Comparison of ENCODE assay signal across 8 cellular contexts in genomic region chr16:30067584-30067916, GRCh38. TPM values are rescaled to one million over a fixed set of nuclear protein-coding genes. Genes with fewer than 3 reads are reported as not detected.
DNase-seq lines count a peak whose midpoint lies in the region; ATAC-seq, FAIRE-seq and TF ChIP-seq lines count a peak whose summit lies in the region.

No MANE protein-coding gene starts in this region.

- H3K36me3 ChIP-seq in DND-41 (ENCODE audit: insufficient read depth, low read length) (peaks cover 69% of the 10 kb centered on the region), endothelial cell of umbilical vein (ENCODE audit: control insufficient read depth in 2 of 2, extremely low read depth in 1 of 2, insufficient read depth in 2 of 2, low read length in 2 of 2) (peaks cover 24 to 42% of the 10 kb centered on the region in 2 experiments), prostate gland (peaks cover 14 to 24% of the 10 kb centered on the region in 2 donors)

- FAIRE-seq in endothelial cell of umbilical vein (lab: Jason Lieb, UNC): peak; percentile 21

- DNase-seq in DND-41 (no peak), RWPE1 (ENCODE audit: low spot score) (no peak), endothelial cell of umbilical vein (ENCODE audit: low read depth, low spot score) (no peak), prostate gland (ENCODE audit: low spot score) (no peak), HCEC 1CT (no peak), MV-4-11 (lab: John Stamatoyannopoulos, UW) (no peak)
- no peak for DNase-seq in NK-92 treated with Interleukin-12 subunit alpha and Interleukin-12 subunit beta, amount 100 ng/mL, for 24 hours (lab: John Stamatoyannopoulos, UW)

- H4K20me1 ChIP-seq in DND-41 (ENCODE audit: insufficient read depth, low read length) (peaks cover 47% of the 10 kb centered on the region), endothelial cell of umbilical vein (replicated peaks; ENCODE audit: control insufficient read depth, extremely low read depth, insufficient read depth, low read length) (no peaks in the 10 kb centered on the region)

- dilution Hi-C loops in endothelial cell of umbilical vein (cut with MboI; ENCODE audit: extremely low pct_ligation_motif_present, low sequenced_read_pairs): no loop called here

- peak overlapping the region; percentile 83; the same call in 1 of the 2 replicates for H3K27ac ChIP-seq in DND-41 (ENCODE audit: low read length)
- H3K27ac ChIP-seq in RWPE1: peak overlapping the region; percentile 99
- no peak overlapping the region for H3K27ac ChIP-seq in endothelial cell of umbilical vein (ENCODE audit: insufficient read depth, low read depth, low read length)
- H3K27ac ChIP-seq in prostate gland: peak overlapping the region in 1 of 2 donors; percentile 97

- H3K4me2 ChIP-seq in DND-41 (ENCODE audit: insufficient read depth, low read length) (peak overlapping the region; percentile 93), endothelial cell of umbilical vein (ENCODE audit: insufficient read depth, low read length) (peak overlapping the region; percentile 91)

- CTCF ChIA-PET in RWPE1 (lab: Yijun Ruan, JAX) (interaction anchor here (0.7 kb wide), 1 partner anchor 13 kb away, joined by 3 read pairs; no protein-coding TSS in a partner anchor), endothelial cell of umbilical vein (lab: Charles Lee) (interaction anchor here (1.1 to 3.7 kb wide), 4 partner anchors 12 to 44 kb away, joined by 3 to 15 read pairs (median 8); partner anchors contain the start of gene TBX6)

- H3K79me2 ChIP-seq in DND-41 (ENCODE audit: insufficient read depth, low read length) (peaks cover 66% of the 10 kb centered on the region), endothelial cell of umbilical vein (ENCODE audit: control insufficient read depth, insufficient read depth, low read length) (peaks cover 46% of the 10 kb centered on the region)

- WGBS in prostate gland: 51% methylated on average over 6 of the region's 6 CpGs

- H2AFZ ChIP-seq in DND-41 (ENCODE audit: low read depth, low read length) (no peak overlapping the region), endothelial cell of umbilical vein (ENCODE audit: low read depth, low read length) (no peak overlapping the region)

- no peaks in the 10 kb centered on the region for H3K27me3 ChIP-seq in DND-41 (ENCODE audit: insufficient read depth, low read length, poor library complexity)
- H3K27me3 ChIP-seq in endothelial cell of umbilical vein (ENCODE audit: control insufficient read depth in 2 of 2, insufficient read depth in 2 of 2, low read length in 2 of 2): no peaks in the 10 kb centered on the region
- no peaks in the 10 kb centered on the region for H3K27me3 ChIP-seq in prostate gland (replicated peaks; ENCODE audit: insufficient read depth)

- peak overlapping the region; percentile 94 for H3K9ac ChIP-seq in DND-41 (ENCODE audit: low read depth, low read length)
- H3K9ac ChIP-seq in endothelial cell of umbilical vein (replicated peaks; ENCODE audit: extremely low read depth, insufficient read depth, low read length): no peak overlapping the region

- POLR2A ChIA-PET in RWPE1 (lab: Yijun Ruan, JAX; ENCODE audit: low non-redundant PET): interaction anchor here (2.0 kb wide), 1 partner anchor 14 kb away, joined by 8 read pairs; a partner anchor contains a TSS
- POLR2A ChIA-PET in endothelial cell of umbilical vein (lab: Charles Lee): no interaction called here

- BruUV-seq in endothelial cell of umbilical vein (replicated peaks; lab: Mats Ljungman, UMichigan): no TSS peak

- TF ChIP-seq POLR2A in endothelial cell of umbilical vein (IDR thresholded peaks at IDR 0.05; ENCODE audit: low read depth, low read length) (no peak), prostate gland (IDR thresholded peaks at IDR 0.05) (no peak)

- peaks cover 49% of the 10 kb centered on the region for H3K4me1 ChIP-seq in DND-41 (ENCODE audit: insufficient read depth, low read length)
- H3K4me1 ChIP-seq in endothelial cell of umbilical vein (ENCODE audit: control insufficient read depth, extremely low read depth, insufficient read depth, low read length): peaks cover 29% of the 10 kb centered on the region
- peaks cover 37% of the 10 kb centered on the region for H3K4me1 ChIP-seq in prostate gland (replicated peaks)

- intact Hi-C loops in endothelial cell of umbilical vein (cut with micrococcal nuclease): no loop called here
- intact Hi-C loops in prostate gland (cut with DNase I): loop anchor here (5.0 to 10.0 kb wide), 2 partner anchors 55 to 587 kb away; partner anchors contain the start of genes FBRS, MAPK3 and PRR14

- TF ChIP-seq CTCF in DND-41 (IDR thresholded peaks at IDR 0.05; ENCODE audit: borderline replicate concordance, extremely low read depth, low read length, poor library complexity, severe bottlenecking) (no peak), RWPE1 (conservative IDR thresholded peaks at IDR 0.05; ENCODE audit: low read depth) (no peak), endothelial cell of umbilical vein (IDR thresholded peaks at IDR 0.05; ENCODE audit: extremely low read depth in 1 of 2, insufficient read depth in 1 of 2, low read depth in 1 of 2, low read length in 2 of 2) (no peak), prostate gland (IDR thresholded peaks at IDR 0.05) (no peak)

- no peaks in the 10 kb centered on the region for H3K9me1 ChIP-seq in endothelial cell of umbilical vein (replicated peaks; ENCODE audit: control insufficient read depth, extremely low read depth, insufficient read depth, low read length)

- H3K4me3 ChIP-seq in DND-41 (ENCODE audit: low read depth in 1 of 2, low read length in 2 of 2) (peak overlapping the region in 1 of 2 experiments; percentile 89; a peak in 2 of 4 replicates), endothelial cell of umbilical vein (replicated peaks in 1 of 3; ENCODE audit: insufficient read depth in 1 of 3, low read depth in 1 of 3, low read length in 3 of 3) (peak overlapping the region in 2 of 3 experiments; percentile 7 to 95), prostate gland (peak overlapping the region; percentile 86 to 98)

- H3K9me3 ChIP-seq in DND-41 (ENCODE audit: insufficient read depth, low read length, severe bottlenecking) (no peaks in the 10 kb centered on the region), endothelial cell of umbilical vein (replicated peaks; ENCODE audit: control insufficient read depth, insufficient read depth, low read length) (no peaks in the 10 kb centered on the region), prostate gland (no peaks in the 10 kb centered on the region)

- ATAC-seq in DND-41 (ENCODE audit: insufficient read depth, low read depth) (no peak), GM21381 (IDR thresholded peaks at IDR 0.05; ENCODE audit: unreplicated experiment) (no peak)

RNA-seq across cellular contexts. Expression of gene ALDOA, which starts 2.0 kb away (rescaled TPM):
- total RNA-seq in endothelial cell of umbilical vein (1,029 and 1,114 TPM in 2 replicates), prostate gland (100 to 1,000 TPM; 884 to 943 TPM)
- polyA plus RNA-seq in endothelial cell of umbilical vein: 871 and 972 TPM in 2 replicates
- 870 and 886 TPM in 2 replicates for polyA plus RNA-seq in endothelial cell of umbilical vein (2011; cell fraction: cytosol; rRNA removed)
- 402 and 418 TPM in 2 replicates for polyA plus RNA-seq in endothelial cell of umbilical vein (2011; cell fraction: nucleus; rRNA removed)
- polyA plus RNA-seq in endothelial cell of umbilical vein (2012): 1,061 and 1,110 TPM in 2 replicates
- polyA minus RNA-seq in endothelial cell of umbilical vein: 655 and 717 TPM in 2 replicates
- 1,084 TPM for polyA minus RNA-seq in endothelial cell of umbilical vein (2011; cell fraction: cytosol; rRNA and poly(A)+ RNA removed)
- 126 and 162 TPM in 2 replicates for polyA minus RNA-seq in endothelial cell of umbilical vein (2011; cell fraction: nucleus; rRNA and poly(A)+ RNA removed)

RNA-seq across cellular contexts. Expression of gene PPP4C, which starts 8.2 kb away (rescaled TPM):
- 159 and 167 TPM in 2 replicates for total RNA-seq in endothelial cell of umbilical vein
- polyA plus RNA-seq in endothelial cell of umbilical vein: 327 and 378 TPM in 2 replicates
- 216 and 234 TPM in 2 replicates for polyA plus RNA-seq in endothelial cell of umbilical vein (2011; cell fraction: cytosol; rRNA removed)
- polyA plus RNA-seq in endothelial cell of umbilical vein (2011; cell fraction: nucleus; rRNA removed): 169 and 186 TPM in 2 replicates
- 153 and 194 TPM in 2 replicates for polyA plus RNA-seq in endothelial cell of umbilical vein (2012)
- 356 and 398 TPM in 2 replicates for polyA minus RNA-seq in endothelial cell of umbilical vein
- polyA minus RNA-seq in endothelial cell of umbilical vein (2011; cell fraction: cytosol; rRNA and poly(A)+ RNA removed): 130 TPM
- polyA minus RNA-seq in endothelial cell of umbilical vein (2011; cell fraction: nucleus; rRNA and poly(A)+ RNA removed): 42.2 and 48.6 TPM in 2 replicates
- 10 to 100 TPM; 67.8 to 85.4 TPM for total RNA-seq in prostate gland

RNA-seq across cellular contexts. Expression of gene TBX6, which starts 24.2 kb away (rescaled TPM):
- total RNA-seq in endothelial cell of umbilical vein (0.42 and 0.60 TPM in 2 replicates), prostate gland (1 to 10 TPM; 1.5 to 2.5 TPM)
- polyA plus RNA-seq in endothelial cell of umbilical vein: 0.30 and 0.40 TPM in 2 replicates
- polyA plus RNA-seq in endothelial cell of umbilical vein (2011; cell fraction: cytosol; rRNA removed): 0.05 and 0.13 TPM in 2 replicates
- polyA plus RNA-seq in endothelial cell of umbilical vein (2011; cell fraction: nucleus; rRNA removed): 0.41 and 0.42 TPM in 2 replicates
- 0.16 and 0.23 TPM in 2 replicates for polyA plus RNA-seq in endothelial cell of umbilical vein (2012)
- polyA minus RNA-seq in endothelial cell of umbilical vein: not detected in 2 replicates
- polyA minus RNA-seq in endothelial cell of umbilical vein (2011; cell fraction: cytosol; rRNA and poly(A)+ RNA removed): not detected
- polyA minus RNA-seq in endothelial cell of umbilical vein (2011; cell fraction: nucleus; rRNA and poly(A)+ RNA removed): 0.43 TPM in 1 of 2 replicates, not detected in the other

RNA-seq across cellular contexts. Expression of gene YPEL3, which starts 28.5 kb away (rescaled TPM):
- total RNA-seq in endothelial cell of umbilical vein: 46.1 and 47.6 TPM in 2 replicates
- polyA plus RNA-seq in endothelial cell of umbilical vein: 78.0 and 89.7 TPM in 2 replicates
- polyA plus RNA-seq in endothelial cell of umbilical vein (2011; cell fraction: cytosol; rRNA removed): 30.1 and 53.8 TPM in 2 replicates
- 93.4 and 101 TPM in 2 replicates for polyA plus RNA-seq in endothelial cell of umbilical vein (2011; cell fraction: nucleus; rRNA removed)
- 35.4 and 56.5 TPM in 2 replicates for polyA plus RNA-seq in endothelial cell of umbilical vein (2012)
- polyA minus RNA-seq in endothelial cell of umbilical vein: 12.8 and 24.7 TPM in 2 replicates
- 6.1 TPM for polyA minus RNA-seq in endothelial cell of umbilical vein (2011; cell fraction: cytosol; rRNA and poly(A)+ RNA removed)
- 20.3 and 35.9 TPM in 2 replicates for polyA minus RNA-seq in endothelial cell of umbilical vein (2011; cell fraction: nucleus; rRNA and poly(A)+ RNA removed)
- 100 to 1,000 TPM; 150 to 164 TPM for total RNA-seq in prostate gland

RNA-seq across cellular contexts. Expression of gene TLCD3B, which starts 36.5 kb away (rescaled TPM):
- total RNA-seq in endothelial cell of umbilical vein (0.86 and 0.99 TPM in 2 replicates), prostate gland (10 to 100 TPM in 1 of 2 donors, under 1 TPM in 1; 0.46 to 17.2 TPM)
- polyA plus RNA-seq in endothelial cell of umbilical vein: 0.37 and 0.59 TPM in 2 replicates
- polyA plus RNA-seq in endothelial cell of umbilical vein (2011; cell fraction: cytosol; rRNA removed): 0.08 and 0.25 TPM in 2 replicates
- 1.4 and 1.7 TPM in 2 replicates for polyA plus RNA-seq in endothelial cell of umbilical vein (2011; cell fraction: nucleus; rRNA removed)
- polyA plus RNA-seq in endothelial cell of umbilical vein (2012): 0.36 and 0.48 TPM in 2 replicates
- polyA minus RNA-seq in endothelial cell of umbilical vein: 0.76 TPM in 1 of 2 replicates, not detected in the other
- polyA minus RNA-seq in endothelial cell of umbilical vein (2011; cell fraction: cytosol; rRNA and poly(A)+ RNA removed): not detected
- polyA minus RNA-seq in endothelial cell of umbilical vein (2011; cell fraction: nucleus; rRNA and poly(A)+ RNA removed): 0.43 TPM in 1 of 2 replicates, not detected in the other
